Comparison of ENCODE assay signal across 21 cellular contexts in genomic region chr1:177770096-177770495, GRCh38.
DNase-seq lines count a peak whose midpoint lies in the region; ATAC-seq and TF ChIP-seq lines count a peak whose summit lies in the region.
"Had no signal": no experiment of that assay in that cellular context is flagged by ENCODE, and none has a peak within 500 bp of the region (broad histone marks: within the 10 kb centered on the region; RNA-seq: fewer than 3 reads in every experiment).

No MANE protein-coding gene starts in this region.

- no peak overlapping the region for H3K4me2 ChIP-seq in MM.1S (ENCODE audit: low read depth, low read length)

- H3K9ac ChIP-seq in MM.1S (ENCODE audit: low read length), result no peak overlapping the region
- H3K9ac ChIP-seq: GM23248 had no signal

- no peaks in the 10 kb centered on the region for H3K4me1 ChIP-seq in MM.1S (ENCODE audit: low read length)
- H3K4me1 ChIP-seq: SJCRH30 had no signal

- no peaks in the 10 kb centered on the region for H4K20me1 ChIP-seq in MM.1S (ENCODE audit: insufficient read depth, low read length)

- DNase-seq in DMS79 (lab: John Stamatoyannopoulos, UW) (peak; percentile 89), MM.1S (no peak), NCI-H2107 (lab: John Stamatoyannopoulos, UW) (peak; percentile 69), NCI-H774 (lab: John Stamatoyannopoulos, UW) (peak; percentile 32), Right ventricle myocardium inferior (ENCODE audit: missing footprints) (no peak), immature natural killer cell (no peak)
- DNase-seq in activated CD4-positive, alpha-beta memory T cell treated with anti-CD3 and anti-CD28 coated beads for 36 hours, result no peak
- DNase-seq: Calu3; CD4-positive, CD25-positive, alpha-beta regulatory T cell; GF-D8; GM23248; KG1; NCI-H2171; NCI-H524 treated with DMSO at 0.1 percent for 48 hours; PC-3; SJCRH30; T-helper 17 cell had no signal

- H3K36me3 ChIP-seq in MM.1S (replicated peaks; ENCODE audit: insufficient read depth, low read length), result no peaks in the 10 kb centered on the region
- H3K36me3 ChIP-seq: SJCRH30 had no signal

- no peaks in the 10 kb centered on the region for H3K9me2 ChIP-seq in MM.1S (replicated peaks; ENCODE audit: insufficient read depth, low read length)

- H3K4me3 Mint-ChIP-seq in activated CD4-positive, alpha-beta memory T cell treated with anti-CD3 and anti-CD28 coated beads for 36 hours, result no peak overlapping the region
- no peak overlapping the region for H3K4me3 Mint-ChIP-seq in immature natural killer cell
- H3K4me3 Mint-ChIP-seq: B cell; CD4-positive, CD25-positive, alpha-beta regulatory T cell; T-helper 17 cell had no signal

- H3K4me3 ChIP-seq in MM.1S (ENCODE audit: low read length), result no peak overlapping the region
- H3K4me3 ChIP-seq: GM23248, SJCRH30 had no signal

- H3F3A ChIP-seq in MM.1S (ENCODE audit: insufficient read depth, low read length), result no peaks in the 10 kb centered on the region

- ATAC-seq in Right ventricle myocardium inferior, result no peak
- no peak for ATAC-seq in GM18519 (IDR thresholded peaks at IDR 0.05; ENCODE audit: low FRiP score, unreplicated experiment)
- ATAC-seq: HepG2, PC-3, T-helper 17 cell had no signal

- POLR2A ChIA-PET in activated CD4-positive, alpha-beta memory T cell treated with anti-CD3 and anti-CD28 coated beads for 36 hours (lab: Charles Lee), result no interaction called here

- peak overlapping the region; percentile 0; the same call in 1 of the 2 replicates for H3K27ac ChIP-seq in MM.1S (ENCODE audit: low read length)
- H3K27ac ChIP-seq: GM23248, RWPE1, SJCRH30 had no signal

- no peaks in the 10 kb centered on the region for H3K79me2 ChIP-seq in MM.1S (ENCODE audit: low read length)

- H3K9me3 ChIP-seq in MM.1S (replicated peaks; ENCODE audit: insufficient read depth, low read length), result no peaks in the 10 kb centered on the region
- H3K9me3 ChIP-seq: SJCRH30 had no signal

- no peak for TF ChIP-seq CTCF in MM.1S (IDR thresholded peaks at IDR 0.05; ENCODE audit: low read length)

- CTCF ChIA-PET in activated CD4-positive, alpha-beta memory T cell treated with anti-CD3 and anti-CD28 coated beads for 36 hours (lab: Charles Lee), result no interaction called here

- no peak overlapping the region for H3K27ac Mint-ChIP-seq in activated CD4-positive, alpha-beta memory T cell treated with anti-CD3 and anti-CD28 coated beads for 36 hours
- H3K27ac Mint-ChIP-seq in immature natural killer cell, result no peak overlapping the region
- H3K27ac Mint-ChIP-seq: B cell; CD4-positive, CD25-positive, alpha-beta regulatory T cell; T-helper 17 cell had no signal

- no peaks in the 10 kb centered on the region for H3K27me3 Mint-ChIP-seq in activated CD4-positive, alpha-beta memory T cell treated with anti-CD3 and anti-CD28 coated beads for 36 hours
- no peaks in the 10 kb centered on the region for H3K27me3 Mint-ChIP-seq in immature natural killer cell (ENCODE audit: low read depth in 3 of 3)
- H3K27me3 Mint-ChIP-seq: B cell; CD4-positive, CD25-positive, alpha-beta regulatory T cell; T-helper 17 cell had no signal

- no peaks in the 10 kb centered on the region for H3K36me3 Mint-ChIP-seq in activated CD4-positive, alpha-beta memory T cell treated with anti-CD3 and anti-CD28 coated beads for 36 hours
- peaks cover 0 to 4% (median 0%) of the 10 kb centered on the region in 3 donors for H3K36me3 Mint-ChIP-seq in immature natural killer cell
- H3K36me3 Mint-ChIP-seq: CD4-positive, CD25-positive, alpha-beta regulatory T cell had no signal

- peaks cover 29% of the 10 kb centered on the region for H3K9me3 Mint-ChIP-seq in activated CD4-positive, alpha-beta memory T cell treated with anti-CD3 and anti-CD28 coated beads for 36 hours
- peaks cover 0 to 32% (median 4%) of the 10 kb centered on the region in 6 donors for H3K9me3 Mint-ChIP-seq in immature natural killer cell

- no peak overlapping the region for H2AFZ ChIP-seq in MM.1S (ENCODE audit: low read length)
- H2AFZ ChIP-seq: GM23248 had no signal

- intact Hi-C loops in Right ventricle myocardium inferior (cut with DNase I), result no loop called here
- intact Hi-C loops in activated CD4-positive, alpha-beta memory T cell treated with anti-CD3 and anti-CD28 coated beads for 36 hours (cut with micrococcal nuclease), result no loop called here

- H3K4me1 Mint-ChIP-seq in activated CD4-positive, alpha-beta memory T cell treated with anti-CD3 and anti-CD28 coated beads for 36 hours (ENCODE audit: low read depth), result no peaks in the 10 kb centered on the region
- H3K4me1 Mint-ChIP-seq in immature natural killer cell, result no peaks in the 10 kb centered on the region
- H3K4me1 Mint-ChIP-seq: B cell; CD4-positive, CD25-positive, alpha-beta regulatory T cell; T-helper 17 cell had no signal

- H3K27me3 ChIP-seq in MM.1S (replicated peaks; ENCODE audit: insufficient read depth, low read length), result no peaks in the 10 kb centered on the region
- H3K27me3 ChIP-seq: SJCRH30 had no signal

Comparison
In these comparisons a context has a peak if more than half of its experiments do, and no peak if none do; other contexts are left out.
1. DNase-seq: peak in DMS79 (single experiment), NCI-H2107 (single experiment) and NCI-H774 (single experiment); none in MM.1S (single experiment), Right ventricle myocardium inferior (single experiment), activated CD4-positive, alpha-beta memory T cell treated with anti-CD3 and anti-CD28 coated beads for 36 hours (single experiment) and immature natural killer cell (0 of 3).